In the genomic region with DNA sequence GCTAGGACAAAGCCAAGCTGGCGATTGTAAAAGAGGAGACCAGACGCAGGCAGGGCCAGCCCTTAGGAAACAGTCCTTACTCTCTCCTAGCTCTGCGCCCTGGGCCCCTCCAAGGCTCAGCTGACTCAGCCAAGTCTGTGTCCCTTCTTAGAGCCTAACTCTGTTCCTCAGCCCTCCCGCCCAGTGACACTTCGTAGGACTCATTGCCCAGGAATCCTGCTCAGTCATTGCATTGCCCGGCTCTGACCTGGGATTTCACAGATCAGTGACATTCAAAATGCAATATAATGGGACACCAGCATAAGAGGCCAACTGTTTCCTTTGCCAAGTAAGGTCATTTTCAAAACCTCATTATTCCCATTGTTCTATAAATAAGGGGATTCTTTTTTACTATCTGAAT, we compare ENCODE assay signal across 14 cellular contexts.
DNase-seq lines count a peak whose midpoint lies in the region; ATAC-seq and TF ChIP-seq lines count a peak whose summit lies in the region.
"Had no signal": no experiment of that assay in that cellular context is flagged by ENCODE, and none has a peak within 500 bp of the region (broad histone marks: within the 10 kb centered on the region; RNA-seq: fewer than 3 reads in every experiment).

No MANE protein-coding gene starts in this region.

- DNase-seq in GM23248 (peak; percentile 95), SK-N-SH (no peak), fibroblast of pulmonary artery (ENCODE audit: low read depth) (peak; percentile 86), retinal pigment epithelial cell (ENCODE audit: low read depth) (peak; percentile 86), NCI-H69 (lab: John Stamatoyannopoulos, UW) (no peak), SIG-M5 treated with dmso at 0.1 percent for 504 hours (lab: John Stamatoyannopoulos, UW; ENCODE audit: unreplicated experiment) (no peak)
- DNase-seq: effector memory CD4-positive, alpha-beta T cell; left lung; NCI-H510A treated with DMSO at 0.1 percent for 48 hours; small intestine; stimulated activated naive CD4-positive, alpha-beta T cell treated with Interleukin-2 at 50 U/mL for 16 hours had no signal

- H3K79me2 ChIP-seq in GM23248 (ENCODE audit: insufficient read depth): no peaks in the 10 kb centered on the region
- peaks cover 7% of the 10 kb centered on the region; the same call in 1 of the 2 replicates for H3K79me2 ChIP-seq in SK-N-SH (ENCODE audit: insufficient read depth)

- peak in 1 of 2 experiments; percentile 63; a peak in 1 of 4 replicates for TF ChIP-seq EP300 in SK-N-SH (IDR thresholded peaks at IDR 0.05; ENCODE audit: borderline replicate concordance in 1 of 2, low read depth in 1 of 2, low read length in 1 of 2)

- 3 to 4% methylated on average over 6 of the region's 6 CpGs for WGBS in GM23248 (ENCODE audit: low coverage in 1 of 2, low lambda C conversion rate in 2 of 2, missing lambda C conversion rate in 2 of 2), 2 experiments
- 25% methylated on average over 6 of the region's 6 CpGs for WGBS in SK-N-SH (ENCODE audit: low lambda C conversion rate)

- in situ Hi-C loops in GM23248 (cut with MboI): no loop called here

- POLR2A ChIA-PET in SK-N-SH (lab: Yijun Ruan, JAX): no interaction called here

- peak overlapping the region; percentile 13; the same call in 1 of the 2 replicates for H3K4me3 ChIP-seq in GM23248
- no peak overlapping the region for H3K4me3 ChIP-seq in SK-N-SH (ENCODE audit: low read depth in 2 of 2, low read length in 1 of 2)
- H3K4me3 ChIP-seq in fibroblast of pulmonary artery (replicated peaks; ENCODE audit: low read depth, low read length): no peak overlapping the region
- H3K4me3 ChIP-seq in retinal pigment epithelial cell (ENCODE audit: low read length): no peak overlapping the region
- H3K4me3 ChIP-seq: left lung had no signal

- H3F3A ChIP-seq in GM23248 (ENCODE audit: insufficient read depth): peaks cover 29% of the 10 kb centered on the region
- peaks cover 29% of the 10 kb centered on the region for H3F3A ChIP-seq in SK-N-SH (replicated peaks; ENCODE audit: insufficient read depth)

- H3K36me3 ChIP-seq in GM23248 (ENCODE audit: low read depth): no peaks in the 10 kb centered on the region
- no peaks in the 10 kb centered on the region for H3K36me3 ChIP-seq in SK-N-SH (replicated peaks in 1 of 2; ENCODE audit: control insufficient read depth in 1 of 2, insufficient read depth in 2 of 2, low read length in 1 of 2)
- H3K36me3 ChIP-seq: left lung had no signal

- peak overlapping the region; percentile 72 for H3K9ac ChIP-seq in GM23248
- H3K9ac ChIP-seq in SK-N-SH: peak overlapping the region; percentile 67; the same call in 1 of the 2 replicates

- no peak overlapping the region for H2AFZ ChIP-seq in GM23248
- H2AFZ ChIP-seq in SK-N-SH (ENCODE audit: low read depth): peak overlapping the region; percentile 11; the same call in 1 of the 2 replicates

- TF ChIP-seq CTCF in SK-N-SH (IDR thresholded peaks at IDR 0.05): no peak
- no peak for TF ChIP-seq CTCF in fibroblast of pulmonary artery (IDR thresholded peaks at IDR 0.05; ENCODE audit: low read length, missing control alignments)
- TF ChIP-seq CTCF in retinal pigment epithelial cell (conservative IDR thresholded peaks at IDR 0.05; ENCODE audit: low read depth, low read length): no peak

- H4K20me1 ChIP-seq in GM23248 (ENCODE audit: insufficient read depth) (no peaks in the 10 kb centered on the region), SK-N-SH (ENCODE audit: insufficient read depth) (no peaks in the 10 kb centered on the region)

- H3K27me3 ChIP-seq in GM23248 (replicated peaks; ENCODE audit: insufficient read depth) (no peaks in the 10 kb centered on the region), SK-N-SH (ENCODE audit: insufficient read depth) (no peaks in the 10 kb centered on the region)

- H3K4me1 ChIP-seq in GM23248 (ENCODE audit: insufficient read depth) (peaks cover 34% of the 10 kb centered on the region), SK-N-SH (ENCODE audit: control insufficient read depth in 1 of 2, insufficient read depth in 2 of 2, low read depth in 1 of 2, low read length in 1 of 2) (peaks cover 40% of the 10 kb centered on the region in 2 experiments)
- H3K4me1 ChIP-seq: left lung had no signal

- H3K9me3 ChIP-seq in GM23248 (ENCODE audit: low read depth) (no peaks in the 10 kb centered on the region), SK-N-SH (no peaks in the 10 kb centered on the region)
- H3K9me3 ChIP-seq: left lung had no signal

- no peaks in the 10 kb centered on the region for H3K9me2 ChIP-seq in GM23248 (ENCODE audit: insufficient read depth)
- no peaks in the 10 kb centered on the region for H3K9me2 ChIP-seq in SK-N-SH

- H3K27ac ChIP-seq in GM23248 (peak overlapping the region; percentile 95), SK-N-SH (ENCODE audit: low read depth in 2 of 2, low read length in 1 of 2) (peak overlapping the region in 1 of 2 experiments; percentile 98; a peak in 3 of 4 replicates)
- H3K27ac ChIP-seq: left lung had no signal

- peak overlapping the region; percentile 79 for H3K4me2 ChIP-seq in GM23248 (ENCODE audit: unreplicated experiment)
- H3K4me2 ChIP-seq in SK-N-SH: peak overlapping the region; percentile 61

- CTCF ChIA-PET in SK-N-SH (lab: Yijun Ruan, JAX): interaction anchor here (1.4 kb wide), 1 partner anchor 13 kb away, joined by 3 read pairs; no protein-coding TSS in a partner anchor

- TF ChIP-seq RAD21 in SK-N-SH (IDR thresholded peaks at IDR 0.05; ENCODE audit: low read length): no peak

- no peak for ATAC-seq in GM18867 (IDR thresholded peaks at IDR 0.05; ENCODE audit: unreplicated experiment)
- no peak for ATAC-seq in GM18870 (IDR thresholded peaks at IDR 0.05; ENCODE audit: unreplicated experiment)
- ATAC-seq: HepG2, left lung had no signal

TF ChIP-seq in SK-N-SH, 30 proteins besides CTCF, POLR2A, EP300 and RAD21:
- TF ChIP-seq, protein P1, sequence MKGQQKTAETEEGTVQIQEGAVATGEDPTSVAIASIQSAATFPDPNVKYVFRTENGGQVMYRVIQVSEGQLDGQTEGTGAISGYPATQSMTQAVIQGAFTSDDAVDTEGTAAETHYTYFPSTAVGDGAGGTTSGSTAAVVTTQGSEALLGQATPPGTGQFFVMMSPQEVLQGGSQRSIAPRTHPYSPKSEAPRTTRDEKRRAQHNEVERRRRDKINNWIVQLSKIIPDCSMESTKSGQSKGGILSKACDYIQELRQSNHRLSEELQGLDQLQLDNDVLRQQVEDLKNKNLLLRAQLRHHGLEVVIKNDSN (IDR thresholded peaks at IDR 0.05; ENCODE audit: borderline replicate concordance, low read depth): no peak
- TF ChIP-seq, protein P2, sequence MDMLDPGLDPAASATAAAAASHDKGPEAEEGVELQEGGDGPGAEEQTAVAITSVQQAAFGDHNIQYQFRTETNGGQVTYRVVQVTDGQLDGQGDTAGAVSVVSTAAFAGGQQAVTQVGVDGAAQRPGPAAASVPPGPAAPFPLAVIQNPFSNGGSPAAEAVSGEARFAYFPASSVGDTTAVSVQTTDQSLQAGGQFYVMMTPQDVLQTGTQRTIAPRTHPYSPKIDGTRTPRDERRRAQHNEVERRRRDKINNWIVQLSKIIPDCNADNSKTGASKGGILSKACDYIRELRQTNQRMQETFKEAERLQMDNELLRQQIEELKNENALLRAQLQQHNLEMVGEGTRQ (IDR thresholded peaks at IDR 0.05; ENCODE audit: borderline replicate concordance, low read depth, low read length): no peak
- no peak for TF ChIP-seq MEF2A (IDR thresholded peaks at IDR 0.05; ENCODE audit: borderline replicate concordance, low read depth)
- peak; percentile 76; the same call in 1 of the 2 replicates for TF ChIP-seq FOSL2 (IDR thresholded peaks at IDR 0.05; ENCODE audit: borderline replicate concordance, low read depth)
- TF ChIP-seq RXRA (IDR thresholded peaks at IDR 0.05; ENCODE audit: borderline replicate concordance, low read depth): peak; percentile 49; the same call in 1 of the 2 replicates
- TF ChIP-seq SMC3 (IDR thresholded peaks at IDR 0.05; ENCODE audit: low read depth, low read length): no peak
- peak; percentile 49 for TF ChIP-seq TCF12 (IDR thresholded peaks at IDR 0.05)
- peak; percentile 59; the same call in 1 of the 2 replicates for TF ChIP-seq TEAD4 (IDR thresholded peaks at IDR 0.05; ENCODE audit: borderline replicate concordance, insufficient read depth)
- peak; percentile 78 for TF ChIP-seq JUND (IDR thresholded peaks at IDR 0.05)
- no peak for TF ChIP-seq ELF1 (IDR thresholded peaks at IDR 0.05)
- TF ChIP-seq, protein P3, sequence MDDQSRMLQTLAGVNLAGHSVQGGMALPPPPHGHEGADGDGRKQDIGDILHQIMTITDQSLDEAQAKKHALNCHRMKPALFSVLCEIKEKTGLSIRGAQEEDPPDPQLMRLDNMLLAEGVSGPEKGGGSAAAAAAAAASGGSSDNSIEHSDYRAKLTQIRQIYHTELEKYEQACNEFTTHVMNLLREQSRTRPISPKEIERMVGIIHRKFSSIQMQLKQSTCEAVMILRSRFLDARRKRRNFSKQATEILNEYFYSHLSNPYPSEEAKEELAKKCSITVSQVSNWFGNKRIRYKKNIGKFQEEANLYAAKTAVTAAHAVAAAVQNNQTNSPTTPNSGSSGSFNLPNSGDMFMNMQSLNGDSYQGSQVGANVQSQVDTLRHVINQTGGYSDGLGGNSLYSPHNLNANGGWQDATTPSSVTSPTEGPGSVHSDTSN (IDR thresholded peaks at IDR 0.05): peak; percentile 57
- peak; percentile 54 for TF ChIP-seq NFIC (IDR thresholded peaks at IDR 0.05; ENCODE audit: borderline replicate concordance)

Comparison
In these comparisons a context has a peak if more than half of its experiments do, and no peak if none do; other contexts are left out.
1. DNase-seq: peak in GM23248 (single experiment), fibroblast of pulmonary artery (single experiment) and retinal pigment epithelial cell (single experiment); none in SK-N-SH (single experiment), NCI-H69 (single experiment) and SIG-M5 treated with dmso at 0.1 percent for 504 hours (single experiment).